Comparison of ENCODE assay signal across 16 cellular contexts in the genomic region with DNA sequence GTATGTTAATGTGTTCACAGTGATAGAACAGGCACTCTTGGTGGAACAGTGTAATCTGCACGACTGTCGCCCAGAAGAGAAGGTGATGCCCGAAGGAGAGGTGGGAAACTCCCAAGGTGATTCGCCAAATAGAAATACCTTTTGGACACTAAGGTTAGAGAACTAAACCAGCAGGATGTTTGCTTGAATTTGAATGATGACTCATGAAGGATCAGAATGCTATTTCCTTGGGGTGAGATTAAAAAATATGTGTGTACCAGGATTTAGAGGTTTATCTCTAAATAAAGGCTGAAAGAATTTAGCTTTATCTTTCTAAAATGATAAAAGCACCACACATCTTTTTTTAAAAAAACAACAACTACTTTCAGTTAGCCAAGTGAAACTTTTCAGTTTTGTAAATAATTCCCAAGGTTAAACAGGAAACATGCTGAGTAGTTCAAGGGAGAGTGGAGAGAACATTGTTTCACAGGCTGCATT.
DNase-seq lines count a peak whose midpoint lies in the region; ATAC-seq and TF ChIP-seq lines count a peak whose summit lies in the region.
"Had no signal": no experiment of that assay in that cellular context is flagged by ENCODE, and none has a peak within 500 bp of the region (broad histone marks: within the 10 kb centered on the region; RNA-seq: fewer than 3 reads in every experiment).

No MANE protein-coding gene starts in this region.

- H4K8ac ChIP-seq in mesendoderm (ENCODE audit: low read depth, low read length) = no peak overlapping the region

- TF ChIP-seq CTCF in choroid plexus epithelial cell (conservative IDR thresholded peaks at IDR 0.05; ENCODE audit: low read depth, low read length) = no peak

- no peak overlapping the region for H3K27ac Mint-ChIP-seq in activated T-cell treated with anti-CD3 and anti-CD28 coated beads, Interleukin-2, amount 50 U/mL, for 24 hours
- no peak overlapping the region for H3K27ac Mint-ChIP-seq in activated CD4-positive, alpha-beta memory T cell treated with anti-CD3 and anti-CD28 coated beads for 36 hours
- H3K27ac Mint-ChIP-seq: natural killer cell treated with Interleukin-12 subunit alpha and Interleukin-12 subunit beta and Interleukin-15 and Interleukin-18, amount 100 ng/mL, for 72 hours; T-cell had no signal

- H2BK5ac ChIP-seq in mesendoderm (ENCODE audit: low read length) = no peak overlapping the region

- no peak overlapping the region for H4K5ac ChIP-seq in mesendoderm (ENCODE audit: low read length)

- no peak overlapping the region for H3K4me3 Mint-ChIP-seq in activated T-cell treated with anti-CD3 and anti-CD28 coated beads, Interleukin-2, amount 50 U/mL, for 24 hours
- H3K4me3 Mint-ChIP-seq in activated CD4-positive, alpha-beta memory T cell treated with anti-CD3 and anti-CD28 coated beads for 36 hours = no peak overlapping the region
- H3K4me3 Mint-ChIP-seq: natural killer cell treated with Interleukin-12 subunit alpha and Interleukin-12 subunit beta and Interleukin-15 and Interleukin-18, amount 100 ng/mL, for 72 hours; T-cell had no signal

- no peak overlapping the region for H3K4me3 ChIP-seq in BLaER1
- no peak overlapping the region for H3K4me3 ChIP-seq in choroid plexus epithelial cell (ENCODE audit: low read depth, low read length)
- no peak overlapping the region for H3K4me3 ChIP-seq in mesendoderm (ENCODE audit: low read length)

- no peaks in the 10 kb centered on the region for H3K79me2 ChIP-seq in mesendoderm (ENCODE audit: control insufficient read depth, insufficient read depth, low read length)

- peaks cover 27% of the 10 kb centered on the region for H3K9me3 ChIP-seq in BLaER1

- no peaks in the 10 kb centered on the region for H3K4me1 Mint-ChIP-seq in activated T-cell treated with anti-CD3 and anti-CD28 coated beads, Interleukin-2, amount 50 U/mL, for 24 hours (ENCODE audit: low read depth)
- no peaks in the 10 kb centered on the region for H3K4me1 Mint-ChIP-seq in activated CD4-positive, alpha-beta memory T cell treated with anti-CD3 and anti-CD28 coated beads for 36 hours (ENCODE audit: low read depth)
- H3K4me1 Mint-ChIP-seq: T-cell had no signal

- peaks cover 15% of the 10 kb centered on the region for H3K9me3 Mint-ChIP-seq in activated T-cell treated with anti-CD3 and anti-CD28 coated beads, Interleukin-2, amount 50 U/mL, for 24 hours
- peaks cover 25% of the 10 kb centered on the region for H3K9me3 Mint-ChIP-seq in activated CD4-positive, alpha-beta memory T cell treated with anti-CD3 and anti-CD28 coated beads for 36 hours

- no peaks in the 10 kb centered on the region for H3K27me3 Mint-ChIP-seq in activated T-cell treated with anti-CD3 and anti-CD28 coated beads, Interleukin-2, amount 50 U/mL, for 24 hours
- H3K27me3 Mint-ChIP-seq in activated CD4-positive, alpha-beta memory T cell treated with anti-CD3 and anti-CD28 coated beads for 36 hours = no peaks in the 10 kb centered on the region
- H3K27me3 Mint-ChIP-seq: natural killer cell treated with Interleukin-12 subunit alpha and Interleukin-12 subunit beta and Interleukin-15 and Interleukin-18, amount 100 ng/mL, for 72 hours; T-cell had no signal

- H3K27ac ChIP-seq in BLaER1 (no peak overlapping the region), mesendoderm (ENCODE audit: low read depth, low read length) (no peak overlapping the region)
- H3K27ac ChIP-seq: WERI-Rb-1 had no signal

- DNase-seq in M059J (ENCODE audit: low read depth) = peak; percentile 68
- peak; percentile 43 for DNase-seq in choroid plexus epithelial cell (ENCODE audit: low read depth)
- DNase-seq in mesendoderm = peak; percentile 59
- DNase-seq in activated T-cell treated with anti-CD3 and anti-CD28 coated beads, Interleukin-2, amount 50 U/mL, for 24 hours = no peak
- no peak for DNase-seq in activated CD4-positive, alpha-beta memory T cell treated with anti-CD3 and anti-CD28 coated beads for 36 hours
- no peak for DNase-seq in middle frontal gyrus (ENCODE audit: extremely low spot score, low spot score)
- DNase-seq: activated CD8-positive, alpha-beta memory T cell treated with anti-CD3 and anti-CD28 coated beads for 24 hours; anterior cingulate cortex; DMS 273 treated with DMSO at 0.1 percent for 48 hours; NCI-H146; NCI-H510A; T-cell; WERI-Rb-1 had no signal

- peak overlapping the region; percentile 52 for H3K4me2 ChIP-seq in BLaER1
- H3K4me2 ChIP-seq in mesendoderm (ENCODE audit: low read length) = no peak overlapping the region

- H3K4ac ChIP-seq in mesendoderm (ENCODE audit: low read depth, low read length) = no peak overlapping the region

- H3K9ac ChIP-seq in BLaER1 (no peak overlapping the region), mesendoderm (ENCODE audit: low read length) (no peak overlapping the region)

- H3K79me1 ChIP-seq in mesendoderm (ENCODE audit: low read length) = no peaks in the 10 kb centered on the region

- peaks cover 24% of the 10 kb centered on the region for H3K4me1 ChIP-seq in BLaER1
- H3K4me1 ChIP-seq in mesendoderm (ENCODE audit: control insufficient read depth, low read depth, low read length) = peaks cover 10% of the 10 kb centered on the region

- H3K36me3 ChIP-seq in BLaER1 (no peaks in the 10 kb centered on the region), mesendoderm (ENCODE audit: control insufficient read depth, insufficient read depth, low read length) (no peaks in the 10 kb centered on the region)
- H3K36me3 ChIP-seq: WERI-Rb-1 had no signal

- intact Hi-C loops in activated CD4-positive, alpha-beta memory T cell treated with anti-CD3 and anti-CD28 coated beads for 36 hours (cut with micrococcal nuclease) = no loop called here

- peak overlapping the region; percentile 44 for H3K18ac ChIP-seq in mesendoderm (ENCODE audit: low read length)

- no peak overlapping the region for H2BK120ac ChIP-seq in mesendoderm (ENCODE audit: low read depth, low read length)

- no peaks in the 10 kb centered on the region for H3K36me3 Mint-ChIP-seq in activated T-cell treated with anti-CD3 and anti-CD28 coated beads, Interleukin-2, amount 50 U/mL, for 24 hours (ENCODE audit: low read depth)
- peaks cover 1% of the 10 kb centered on the region for H3K36me3 Mint-ChIP-seq in activated CD4-positive, alpha-beta memory T cell treated with anti-CD3 and anti-CD28 coated beads for 36 hours
- H3K36me3 Mint-ChIP-seq: natural killer cell treated with Interleukin-12 subunit alpha and Interleukin-12 subunit beta and Interleukin-15 and Interleukin-18, amount 100 ng/mL, for 72 hours; T-cell had no signal

- POLR2A ChIA-PET in activated CD4-positive, alpha-beta memory T cell treated with anti-CD3 and anti-CD28 coated beads for 36 hours (lab: Charles Lee) = no interaction called here

- WGBS in mesendoderm (ENCODE audit: extremely low coverage, insufficient coverage, low lambda C conversion rate) = no CpG with 5 or more reads among the region's 4 CpGs

- no peaks in the 10 kb centered on the region for H4K20me1 ChIP-seq in BLaER1

- no peak overlapping the region for H2AK5ac ChIP-seq in mesendoderm (ENCODE audit: low read length)

- H3K27me3 ChIP-seq in BLaER1 (no peaks in the 10 kb centered on the region), mesendoderm (ENCODE audit: insufficient read depth, low read length, poor library complexity) (no peaks in the 10 kb centered on the region)

- ATAC-seq in HG02885 (IDR thresholded peaks at IDR 0.05; ENCODE audit: poor library complexity, unreplicated experiment) = no peak
- ATAC-seq: natural killer cell treated with Interleukin-12 subunit alpha and Interleukin-12 subunit beta and Interleukin-15 and Interleukin-18, amount 100 ng/mL, for 72 hours; T-cell had no signal

- no peak overlapping the region for H3K23ac ChIP-seq in mesendoderm (ENCODE audit: low read length)

- CTCF ChIA-PET in activated CD4-positive, alpha-beta memory T cell treated with anti-CD3 and anti-CD28 coated beads for 36 hours (lab: Charles Lee) = no interaction called here

- H2BK15ac ChIP-seq in mesendoderm (replicated peaks; ENCODE audit: low read depth) = no peak overlapping the region

- no peak overlapping the region for H3K56ac ChIP-seq in mesendoderm (ENCODE audit: low read length)

Comparison
In these comparisons a context has a peak if more than half of its experiments do, and no peak if none do; other contexts are left out.
1. DNase-seq: peak in M059J (single experiment), choroid plexus epithelial cell (single experiment) and mesendoderm (single experiment); none in activated T-cell treated with anti-CD3 and anti-CD28 coated beads, Interleukin-2, amount 50 U/mL, for 24 hours (single experiment), activated CD4-positive, alpha-beta memory T cell treated with anti-CD3 and anti-CD28 coated beads for 36 hours (single experiment) and middle frontal gyrus (single experiment).